16 cellular contexts compared by ENCODE assay signal in the genomic region with DNA sequence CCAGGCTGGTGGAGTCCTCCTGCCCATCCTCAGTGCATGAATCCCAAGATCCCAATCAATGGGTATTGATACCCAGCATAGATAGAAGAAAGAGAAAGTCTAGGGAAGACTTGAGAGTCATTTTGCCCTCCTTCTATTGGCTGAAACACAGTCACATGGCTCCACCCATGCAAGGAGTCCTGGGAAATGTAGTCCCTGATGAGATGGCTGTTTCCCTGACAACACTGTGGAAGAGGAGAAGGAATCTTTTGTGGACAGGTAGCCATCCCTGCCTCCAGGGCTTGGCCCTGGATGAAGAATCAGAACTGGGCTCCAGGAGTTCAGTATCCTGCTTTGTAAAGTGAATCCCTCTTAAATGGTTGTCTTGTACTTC. TPM values are rescaled to one million over a fixed set of nuclear protein-coding genes. Genes with fewer than 3 reads are reported as not detected.
A peak's percentile ranks its signal among the peaks of the same experiment; 100 is the strongest.
DNase-seq lines count a peak whose midpoint lies in the region; ATAC-seq, FAIRE-seq and TF ChIP-seq lines count a peak whose summit lies in the region.
"Had no signal": no experiment of that assay in that cellular context is flagged by ENCODE, and none has a peak within 500 bp of the region (broad histone marks: within the 10 kb centered on the region; RNA-seq: fewer than 3 reads in every experiment).

No MANE protein-coding gene starts in this region.

- TF ChIP-seq POLR2A in HepG2 (IDR thresholded peaks at IDR 0.05; ENCODE audit: insufficient read depth in 1 of 2, low read depth in 2 of 2, low read length in 2 of 2), result no peak
- no peak for TF ChIP-seq POLR2A in right lobe of liver (IDR thresholded peaks at IDR 0.05)

- DNase-seq in HepG2 (ENCODE audit: low spot score) (no peak), right lobe of liver (no peak), Panc1 (ENCODE audit: low read depth, low spot score) (no peak), fibroblast of the aortic adventitia (ENCODE audit: low read depth) (peak; percentile 14), occipital lobe (lab: John Stamatoyannopoulos, UW) (no peak)
- no peak for DNase-seq in activated T-cell treated with anti-CD3 and anti-CD28 coated beads, Interleukin-2, amount 50 U/mL, for 4 hours
- DNase-seq: activated CD8-positive, alpha-beta memory T cell treated with anti-CD3 and anti-CD28 coated beads, Interleukin-2, amount 50 U/mL, for 48 hours; activated naive CD8-positive, alpha-beta T cell treated with anti-CD3 and anti-CD28 coated beads, Interleukin-2, amount 50 U/mL, for 24 hours; left cardiac atrium; MG63; NCI-H2171 treated with DMSO at 0.1 percent for 48 hours had no signal

- H3K9me3 ChIP-seq in HepG2 (ENCODE audit: low read length) (no peaks in the 10 kb centered on the region), right lobe of liver (no peaks in the 10 kb centered on the region), Panc1 (ENCODE audit: control insufficient read depth, insufficient read depth, low read depth, low read length) (no peaks in the 10 kb centered on the region)
- H3K9me3 ChIP-seq: MG63 had no signal

- H3K4me2 ChIP-seq in HepG2 (ENCODE audit: low read depth, low read length), result no peak overlapping the region

- H3K9me3 Mint-ChIP-seq in activated T-cell treated with anti-CD3 and anti-CD28 coated beads, Interleukin-2, amount 50 U/mL, for 4 hours, result no peaks in the 10 kb centered on the region
- H3K9me3 Mint-ChIP-seq: activated naive CD8-positive, alpha-beta T cell treated with anti-CD3 and anti-CD28 coated beads, Interleukin-2, amount 50 U/mL, for 24 hours had no signal

- in situ Hi-C loops in HepG2 (cut with HindIII; ENCODE audit: extremely low pct_ligation_motif_present, low pct_unique_long_range_greater_than_20kb) (no loop called here), Panc1 (cut with HindIII; ENCODE audit: low pct_unique_long_range_greater_than_20kb, low sequenced_read_pairs) (no loop called here)

- H3K27me3 ChIP-seq in HepG2 (ENCODE audit: control insufficient read depth in 1 of 2, insufficient read depth in 2 of 2, low read length in 2 of 2) (peaks cover 3 to 33% of the 10 kb centered on the region in 2 experiments; a peak in 4 of 5 replicates), right lobe of liver (no peaks in the 10 kb centered on the region), Panc1 (ENCODE audit: control insufficient read depth, insufficient read depth, low read length) (no peaks in the 10 kb centered on the region)
- H3K27me3 ChIP-seq: MG63 had no signal

- H2AFZ ChIP-seq in HepG2 (ENCODE audit: low read length), result no peak overlapping the region

- no peaks in the 10 kb centered on the region for H3K79me2 ChIP-seq in HepG2 (ENCODE audit: insufficient read depth, low read length)

- no peaks in the 10 kb centered on the region for H3K36me3 ChIP-seq in HepG2 (replicated peaks in 1 of 2; ENCODE audit: control insufficient read depth in 1 of 2, insufficient read depth in 2 of 2, low read length in 2 of 2)
- no peaks in the 10 kb centered on the region for H3K36me3 ChIP-seq in right lobe of liver
- no peaks in the 10 kb centered on the region for H3K36me3 ChIP-seq in Panc1 (ENCODE audit: control insufficient read depth, insufficient read depth, low read length)
- H3K36me3 ChIP-seq: MG63 had no signal

- no peak for TF ChIP-seq RAD21 in HepG2 (CRISPR knock-in tag; IDR thresholded peaks at IDR 0.05)

- no peaks in the 10 kb centered on the region for H4K20me1 ChIP-seq in HepG2 (ENCODE audit: insufficient read depth, low read length)

- no peaks in the 10 kb centered on the region for H3K36me3 Mint-ChIP-seq in activated T-cell treated with anti-CD3 and anti-CD28 coated beads, Interleukin-2, amount 50 U/mL, for 4 hours (ENCODE audit: insufficient read depth)
- H3K36me3 Mint-ChIP-seq: CD14-positive monocyte had no signal

- H3K4me1 Mint-ChIP-seq in activated T-cell treated with anti-CD3 and anti-CD28 coated beads, Interleukin-2, amount 50 U/mL, for 4 hours (ENCODE audit: low read depth), result no peaks in the 10 kb centered on the region
- H3K4me1 Mint-ChIP-seq: activated naive CD8-positive, alpha-beta T cell treated with anti-CD3 and anti-CD28 coated beads, Interleukin-2, amount 50 U/mL, for 24 hours; CD14-positive monocyte had no signal

- H3K9ac ChIP-seq in HepG2 (ENCODE audit: insufficient read depth, low read depth, low read length), result no peak overlapping the region

- intact Hi-C loops in HepG2 (cut with micrococcal nuclease; ENCODE audit: unreplicated experiment) (no loop called here), right lobe of liver (cut with DNase I) (no loop called here), Panc1 (cut with micrococcal nuclease; ENCODE audit: unreplicated experiment) (no loop called here)

- BruUV-seq in HepG2 (replicated peaks; lab: Mats Ljungman, UMichigan), result no TSS peak
- no TSS peak for BruUV-seq in Panc1 (replicated peaks; lab: Mats Ljungman, UMichigan)

- H3K27me3 Mint-ChIP-seq in activated T-cell treated with anti-CD3 and anti-CD28 coated beads, Interleukin-2, amount 50 U/mL, for 4 hours (ENCODE audit: low read depth), result peaks cover 20% of the 10 kb centered on the region

- POLR2A ChIA-PET in HepG2 (lab: Yijun Ruan, JAX) (no interaction called here), Panc1 (lab: Charles Lee) (no interaction called here)

- no peak overlapping the region for H3K27ac ChIP-seq in HepG2 (ENCODE audit: extremely low read length, insufficient read depth, low read length)
- H3K27ac ChIP-seq in right lobe of liver, result no peak overlapping the region
- H3K27ac ChIP-seq in Panc1 (ENCODE audit: low read length), result no peak overlapping the region
- H3K27ac ChIP-seq: epithelial cell of prostate had no signal

- no peak for TF ChIP-seq CTCF in HepG2 (CRISPR knock-in tag; IDR thresholded peaks at IDR 0.05)
- no peak for TF ChIP-seq CTCF in right lobe of liver (IDR thresholded peaks at IDR 0.05)
- no peak for TF ChIP-seq CTCF in Panc1 (IDR thresholded peaks at IDR 0.05)
- no peak for TF ChIP-seq CTCF in fibroblast of the aortic adventitia (IDR thresholded peaks at IDR 0.05; ENCODE audit: insufficient read depth, low read length)

- no peak overlapping the region for H3K4me3 Mint-ChIP-seq in activated T-cell treated with anti-CD3 and anti-CD28 coated beads, Interleukin-2, amount 50 U/mL, for 4 hours
- H3K4me3 Mint-ChIP-seq: activated naive CD8-positive, alpha-beta T cell treated with anti-CD3 and anti-CD28 coated beads, Interleukin-2, amount 50 U/mL, for 24 hours; CD14-positive monocyte had no signal

- peaks cover 23% of the 10 kb centered on the region for H3K4me1 ChIP-seq in HepG2 (ENCODE audit: insufficient read depth, low read length)
- peaks cover 0 to 13% (median 0%) of the 10 kb centered on the region in 4 donors for H3K4me1 ChIP-seq in right lobe of liver
- H3K4me1 ChIP-seq in Panc1 (ENCODE audit: control insufficient read depth, insufficient read depth, low read length), result no peaks in the 10 kb centered on the region

- no peak for TF ChIP-seq EP300 in HepG2 (IDR thresholded peaks at IDR 0.05; ENCODE audit: low read depth in 2 of 2, low read length in 2 of 2)
- no peak for TF ChIP-seq EP300 in HepG2 (CRISPR knock-in tag; IDR thresholded peaks at IDR 0.05; ENCODE audit: borderline replicate concordance)

- ATAC-seq in HepG2 (peak; percentile 10; the same call in 1 of the 3 replicates), right lobe of liver (no peak), Panc1 (0 out of 2 replicates have a peak, but pooled peaks have one; percentile 59), HG03095 (IDR thresholded peaks at IDR 0.05; ENCODE audit: unreplicated experiment) (no peak)
- no peak for ATAC-seq in activated T-cell treated with anti-CD3 and anti-CD28 coated beads, Interleukin-2, amount 50 U/mL, for 4 hours
- ATAC-seq: activated naive CD8-positive, alpha-beta T cell treated with anti-CD3 and anti-CD28 coated beads, Interleukin-2, amount 50 U/mL, for 24 hours; left cardiac atrium had no signal

- peak; percentile 12 for FAIRE-seq in HepG2 (lab: Jason Lieb, UNC)

- CTCF ChIA-PET in HepG2 (lab: Yijun Ruan, JAX; ENCODE audit: low intra/inter-chr PET ratio, low total read pairs) (no interaction called here), Panc1 (lab: Charles Lee) (no interaction called here)

- no peak overlapping the region for H3K4me3 ChIP-seq in HepG2 (replicated peaks in 1 of 3; ENCODE audit: insufficient read depth in 1 of 3, low read depth in 2 of 3, low read length in 3 of 3)
- no peak overlapping the region for H3K4me3 ChIP-seq in right lobe of liver
- no peak overlapping the region for H3K4me3 ChIP-seq in Panc1 (ENCODE audit: low read depth in 2 of 2, low read length in 2 of 2)
- H3K4me3 ChIP-seq in fibroblast of the aortic adventitia (ENCODE audit: low read depth, low read length), result no peak overlapping the region
- H3K4me3 ChIP-seq: MG63 had no signal

RNA-seq across cellular contexts. Expression of a gene that starts 35.9 kb away (rescaled TPM):
- total RNA-seq in HepG2 (2016; rRNA removed; fragmentation: Illumina TruSeq; extraction: Trizol) (0.04 TPM in 1 of 2 replicates, not detected in the other), right lobe of liver (1 to 10 TPM in 4 of 6 experiments, under 1 TPM in 2; 0.49 to 7.6 (median 2.0) TPM), Panc1 (2021; ENCODE audit: unreplicated experiment) (not detected), fibroblast of the aortic adventitia (ENCODE audit: low replicate concordance) (under 0.01 TPM in 1 of 2 replicates, not detected in the other), occipital lobe (not detected)
- not detected in 2 replicates for total RNA-seq in HepG2 (2016; cell fraction: cytosol; rRNA removed; fragmentation: Illumina TruSeq; extraction: Trizol; ENCODE audit: low read depth)
- total RNA-seq in HepG2 (2016; cell fraction: insoluble cytoplasmic fraction; rRNA removed; fragmentation: Illumina TruSeq; extraction: Trizol), result not detected in 2 replicates
- total RNA-seq in HepG2 (2016; cell fraction: membrane; rRNA removed; fragmentation: Illumina TruSeq; extraction: Trizol), result not detected in 2 replicates
- total RNA-seq in HepG2 (2016; cell fraction: nucleus; rRNA removed; fragmentation: Illumina TruSeq; extraction: Trizol), result not detected in 2 replicates
- polyA plus RNA-seq in HepG2 (2011; rRNA removed), result 0.03 and 0.07 TPM in 2 replicates
- not detected in 2 replicates for polyA plus RNA-seq in HepG2 (2011; cell fraction: cytosol; rRNA removed)
- polyA plus RNA-seq in HepG2 (2011; cell fraction: nucleus; rRNA removed), result 0.03 and 0.33 TPM in 2 replicates
- polyA plus RNA-seq in HepG2 (2012), result not detected in 2 replicates
- polyA plus RNA-seq in HepG2 (2016; cell fraction: cytosol; fragmentation: Illumina TruSeq; extraction: Trizol; ENCODE audit: low read depth), result not detected in 2 replicates
- polyA plus RNA-seq in HepG2 (2016; cell fraction: insoluble cytoplasmic fraction; fragmentation: Illumina TruSeq; extraction: Trizol; ENCODE audit: low read depth), result not detected in 2 replicates
- polyA plus RNA-seq in HepG2 (2016; cell fraction: membrane; fragmentation: Illumina TruSeq; extraction: Trizol; ENCODE audit: low read depth), result not detected in 2 replicates
- not detected in 2 replicates for polyA plus RNA-seq in HepG2 (2016; cell fraction: nucleus; fragmentation: Illumina TruSeq; extraction: Trizol; ENCODE audit: insufficient read depth, low read depth)
- not detected in 2 replicates for polyA minus RNA-seq in HepG2 (2011; rRNA and poly(A)+ RNA removed; ENCODE audit: low replicate concordance)
- not detected in 2 replicates for polyA minus RNA-seq in HepG2 (2011; cell fraction: cytosol; rRNA and poly(A)+ RNA removed)
- polyA minus RNA-seq in HepG2 (2011; cell fraction: nucleus; rRNA and poly(A)+ RNA removed), result 0.12 TPM in 1 of 2 replicates, not detected in the other
- 0.13 TPM for polyA plus RNA-seq in Panc1 (2012; ENCODE audit: insufficient read length)
- total RNA-seq in activated T-cell treated with anti-CD3 and anti-CD28 coated beads, Interleukin-2, amount 50 U/mL, for 4 hours, result not detected
- total RNA-seq: left cardiac atrium, myocyte, temporal lobe had no signal
- polyA plus RNA-seq: CD14-positive monocyte had no signal

RNA-seq across cellular contexts. Expression of a gene that starts 40.3 kb away (rescaled TPM):
- total RNA-seq in HepG2 (2016; rRNA removed; fragmentation: Illumina TruSeq; extraction: Trizol) (36.3 and 45.9 TPM in 2 replicates), right lobe of liver (1 to 10 TPM in 3 of 6 experiments, under 1 TPM in 3; 0.27 to 2.5 (median 0.89) TPM), Panc1 (2021; ENCODE audit: unreplicated experiment) (87.0 TPM), fibroblast of the aortic adventitia (ENCODE audit: low replicate concordance) (1.1 and 34.9 TPM in 2 replicates), occipital lobe (1.9 TPM)
- 12.1 and 14.1 TPM in 2 replicates for total RNA-seq in HepG2 (2016; cell fraction: cytosol; rRNA removed; fragmentation: Illumina TruSeq; extraction: Trizol; ENCODE audit: low read depth)
- 35.1 and 51.2 TPM in 2 replicates for total RNA-seq in HepG2 (2016; cell fraction: insoluble cytoplasmic fraction; rRNA removed; fragmentation: Illumina TruSeq; extraction: Trizol)
- 26.8 and 29.4 TPM in 2 replicates for total RNA-seq in HepG2 (2016; cell fraction: membrane; rRNA removed; fragmentation: Illumina TruSeq; extraction: Trizol)
- 33.4 and 36.8 TPM in 2 replicates for total RNA-seq in HepG2 (2016; cell fraction: nucleus; rRNA removed; fragmentation: Illumina TruSeq; extraction: Trizol)
- polyA plus RNA-seq in HepG2 (2011; rRNA removed), result 26.0 and 43.9 TPM in 2 replicates
- polyA plus RNA-seq in HepG2 (2011; cell fraction: cytosol; rRNA removed), result 14.5 and 27.5 TPM in 2 replicates
- polyA plus RNA-seq in HepG2 (2011; cell fraction: nucleus; rRNA removed), result 39.6 and 70.3 TPM in 2 replicates
- 7.6 and 21.0 TPM in 2 replicates for polyA plus RNA-seq in HepG2 (2012)
- 2.9 and 3.6 TPM in 2 replicates for polyA plus RNA-seq in HepG2 (2016; cell fraction: cytosol; fragmentation: Illumina TruSeq; extraction: Trizol; ENCODE audit: low read depth)
- 43.4 and 45.0 TPM in 2 replicates for polyA plus RNA-seq in HepG2 (2016; cell fraction: insoluble cytoplasmic fraction; fragmentation: Illumina TruSeq; extraction: Trizol; ENCODE audit: low read depth)
- polyA plus RNA-seq in HepG2 (2016; cell fraction: membrane; fragmentation: Illumina TruSeq; extraction: Trizol; ENCODE audit: low read depth), result 5.8 and 7.3 TPM in 2 replicates
- 88.1 and 90.3 TPM in 2 replicates for polyA plus RNA-seq in HepG2 (2016; cell fraction: nucleus; fragmentation: Illumina TruSeq; extraction: Trizol; ENCODE audit: insufficient read depth, low read depth)
- 91.3 and 113 TPM in 2 replicates for polyA minus RNA-seq in HepG2 (2011; rRNA and poly(A)+ RNA removed; ENCODE audit: low replicate concordance)
- polyA minus RNA-seq in HepG2 (2011; cell fraction: cytosol; rRNA and poly(A)+ RNA removed), result 17.1 and 31.6 TPM in 2 replicates
- 19.5 and 34.5 TPM in 2 replicates for polyA minus RNA-seq in HepG2 (2011; cell fraction: nucleus; rRNA and poly(A)+ RNA removed)
- 65.2 TPM for polyA plus RNA-seq in Panc1 (2012; ENCODE audit: insufficient read length)
- 1 to 10 TPM; 4.3 to 6.2 (median 5.8) TPM for total RNA-seq in activated T-cell treated with anti-CD3 and anti-CD28 coated beads, Interleukin-2, amount 50 U/mL, for 4 hours
- polyA plus RNA-seq: CD14-positive monocyte had no signal

RNA-seq across cellular contexts. Expression of a gene that starts 54.0 kb away (rescaled TPM):
- total RNA-seq in HepG2 (2016; rRNA removed; fragmentation: Illumina TruSeq; extraction: Trizol), result 0.22 and 0.69 TPM in 2 replicates
- 0.09 TPM in 1 of 2 replicates, not detected in the other for total RNA-seq in HepG2 (2016; cell fraction: cytosol; rRNA removed; fragmentation: Illumina TruSeq; extraction: Trizol; ENCODE audit: low read depth)
- total RNA-seq in HepG2 (2016; cell fraction: insoluble cytoplasmic fraction; rRNA removed; fragmentation: Illumina TruSeq; extraction: Trizol), result 0.31 and 0.61 TPM in 2 replicates
- 0.12 and 0.17 TPM in 2 replicates for total RNA-seq in HepG2 (2016; cell fraction: membrane; rRNA removed; fragmentation: Illumina TruSeq; extraction: Trizol)
- total RNA-seq in HepG2 (2016; cell fraction: nucleus; rRNA removed; fragmentation: Illumina TruSeq; extraction: Trizol), result 0.25 and 0.63 TPM in 2 replicates
- polyA plus RNA-seq in HepG2 (2011; rRNA removed), result 0.75 and 3.6 TPM in 2 replicates
- 0.63 and 3.6 TPM in 2 replicates for polyA plus RNA-seq in HepG2 (2011; cell fraction: cytosol; rRNA removed)
- polyA plus RNA-seq in HepG2 (2011; cell fraction: nucleus; rRNA removed), result 0.21 and 1.0 TPM in 2 replicates
- 3.1 and 4.9 TPM in 2 replicates for polyA plus RNA-seq in HepG2 (2012)
- polyA plus RNA-seq in HepG2 (2016; cell fraction: cytosol; fragmentation: Illumina TruSeq; extraction: Trizol; ENCODE audit: low read depth), result 0.11 TPM in 1 of 2 replicates, not detected in the other
- 0.17 and 0.35 TPM in 2 replicates for polyA plus RNA-seq in HepG2 (2016; cell fraction: insoluble cytoplasmic fraction; fragmentation: Illumina TruSeq; extraction: Trizol; ENCODE audit: low read depth)
- 0.19 and 0.20 TPM in 2 replicates for polyA plus RNA-seq in HepG2 (2016; cell fraction: membrane; fragmentation: Illumina TruSeq; extraction: Trizol; ENCODE audit: low read depth)
- polyA plus RNA-seq in HepG2 (2016; cell fraction: nucleus; fragmentation: Illumina TruSeq; extraction: Trizol; ENCODE audit: insufficient read depth, low read depth), result 0.93 TPM in 1 of 2 replicates, not detected in the other
- polyA minus RNA-seq in HepG2 (2011; rRNA and poly(A)+ RNA removed; ENCODE audit: low replicate concordance), result 0.16 and 1.1 TPM in 2 replicates
- polyA minus RNA-seq in HepG2 (2011; cell fraction: cytosol; rRNA and poly(A)+ RNA removed), result 0.44 and 2.2 TPM in 2 replicates
- 0.52 and 1.7 TPM in 2 replicates for polyA minus RNA-seq in HepG2 (2011; cell fraction: nucleus; rRNA and poly(A)+ RNA removed)
- 1,000 to 10,000 TPM in 1 of 6 experiments, 100 to 1,000 TPM in 4, 10 to 100 TPM in 1; 97.5 to 1,279 (median 171) TPM for total RNA-seq in right lobe of liver
- not detected for total RNA-seq in Panc1 (2021; ENCODE audit: unreplicated experiment)
- polyA plus RNA-seq in Panc1 (2012; ENCODE audit: insufficient read length), result 0.11 TPM
- total RNA-seq in fibroblast of the aortic adventitia (ENCODE audit: low replicate concordance), result not detected in 2 replicates
- total RNA-seq in activated T-cell treated with anti-CD3 and anti-CD28 coated beads, Interleukin-2, amount 50 U/mL, for 4 hours, result not detected
- total RNA-seq in occipital lobe, result not detected
- total RNA-seq: left cardiac atrium, myocyte, temporal lobe had no signal
- polyA plus RNA-seq: CD14-positive monocyte had no signal

Comparison
In these comparisons a context has a peak if more than half of its experiments do, and no peak if none do; other contexts are left out.
1. ATAC-seq: peak in HepG2 (single experiment) and Panc1 (single experiment); none in right lobe of liver (0 of 4), HG03095 (single experiment) and activated T-cell treated with anti-CD3 and anti-CD28 coated beads, Interleukin-2, amount 50 U/mL, for 4 hours (0 of 2).
2. RNA of a gene that starts 54.0 kb away (total RNA-seq): 97.5 to 1,279 TPM in right lobe of liver; 0.09 to 0.69 TPM in HepG2, not detected in Panc1 (single experiment), not detected in fibroblast of the aortic adventitia, not detected in activated T-cell treated with anti-CD3 and anti-CD28 coated beads, Interleukin-2, amount 50 U/mL, for 4 hours and not detected in occipital lobe (single experiment); every median in the first group is over 10 times any median in the second.